15 cellular contexts compared by ENCODE assay signal in the genomic region with DNA sequence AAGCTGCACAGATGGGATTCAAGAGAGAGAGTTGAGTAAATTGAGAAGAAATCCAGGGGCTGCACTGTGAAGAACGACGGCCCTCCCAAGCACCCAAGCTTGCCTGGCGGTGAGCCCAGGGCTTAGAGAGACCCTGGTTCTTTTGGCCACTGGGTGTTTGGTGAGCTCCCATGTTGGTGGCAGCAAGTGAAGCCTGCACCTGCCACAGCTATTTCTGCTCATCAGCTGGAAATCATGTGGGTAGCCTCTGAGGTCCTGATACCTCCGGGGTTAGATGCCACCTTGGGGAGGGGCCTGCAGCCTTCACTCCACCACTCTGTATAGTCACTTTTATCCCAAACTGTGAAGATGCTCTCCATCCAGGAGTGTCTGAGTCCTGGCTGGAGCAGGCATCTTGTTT.
DNase-seq lines count a peak whose midpoint lies in the region; ATAC-seq and TF ChIP-seq lines count a peak whose summit lies in the region.
"Had no signal": no experiment of that assay in that cellular context is flagged by ENCODE, and none has a peak within 500 bp of the region (broad histone marks: within the 10 kb centered on the region; RNA-seq: fewer than 3 reads in every experiment).

No MANE protein-coding gene starts in this region.

- DNase-seq in GM12865 (ENCODE audit: low read depth) (peak; percentile 77), germinal center (ENCODE audit: low spot score) (peak; percentile 69), medulla oblongata (ENCODE audit: extremely low spot score) (no peak), hippocampal formation (lab: John Stamatoyannopoulos, UW) (no peak)
- no peak for DNase-seq in stimulated activated CD4-positive, alpha-beta T cell treated with anti-CD3 and anti-CD28 coated beads, Interleukin-2, amount 100 ng/mL, for 48 hours
- DNase-seq: activated CD8-positive, alpha-beta memory T cell treated with anti-CD3 and anti-CD28 coated beads, Interleukin-2, amount 50 U/mL, for 48 hours; BE2C; NCI-H187 treated with DMSO at 0.1 percent for 48 hours; OCI-M1; pancreas; stimulated activated CD4-positive, alpha-beta T cell treated with anti-CD3 and anti-CD28 coated beads, Interleukin-2, amount 100 ng/mL, for 24 hours had no signal

- peak; percentile 1 for TF ChIP-seq CTCF in GM12865 (IDR thresholded peaks at IDR 0.05; ENCODE audit: insufficient read depth, low read depth, low read length, missing control alignments)

- ATAC-seq in GM19397 (IDR thresholded peaks at IDR 0.05; ENCODE audit: unreplicated experiment) (peak; percentile 43), HG03439 (IDR thresholded peaks at IDR 0.05; ENCODE audit: unreplicated experiment) (peak; percentile 60), HG03378 (IDR thresholded peaks at IDR 0.05; ENCODE audit: unreplicated experiment) (no peak)
- ATAC-seq: pancreas had no signal

- H3K4me3 ChIP-seq in GM12865 (ENCODE audit: low read depth, low read length), result peak overlapping the region; percentile 46
- H3K4me3 ChIP-seq: dorsolateral prefrontal cortex, pancreas had no signal

Comparison
In these comparisons a context has a peak if more than half of its experiments do, and no peak if none do; other contexts are left out.
1. DNase-seq: peak in GM12865 (single experiment) and germinal center (single experiment); none in medulla oblongata (single experiment), hippocampal formation (0 of 2) and stimulated activated CD4-positive, alpha-beta T cell treated with anti-CD3 and anti-CD28 coated beads, Interleukin-2, amount 100 ng/mL, for 48 hours (0 of 2).